12 cellular contexts compared by ENCODE assay signal in genomic region chrX:19647731-19648588, GRCh38.
DNase-seq lines count a peak whose midpoint lies in the region; ATAC-seq, FAIRE-seq and TF ChIP-seq lines count a peak whose summit lies in the region.
"Had no signal": no experiment of that assay in that cellular context is flagged by ENCODE, and none has a peak within 500 bp of the region (broad histone marks: within the 10 kb centered on the region; RNA-seq: fewer than 3 reads in every experiment).

No MANE protein-coding gene starts in this region.

- no peaks in the 10 kb centered on the region for H3K9me3 ChIP-seq in CD4-positive, alpha-beta T cell (ENCODE audit: control insufficient read depth, low read length)

- no peaks in the 10 kb centered on the region for H3K9me3 Mint-ChIP-seq in CD4-positive, alpha-beta T cell
- H3K9me3 Mint-ChIP-seq in activated T-helper 2 cell treated with anti-CD3 and anti-CD28 coated beads, Interferon-gamma antibody, Interleukin-2, Interleukin-4, amounts not matched to agents 10 μg/mL and 5 μg/mL and 100 μg/mL, durations not matched to agents 14 hours and 24 hours and 36 hours = no peaks in the 10 kb centered on the region
- H3K9me3 Mint-ChIP-seq in immature natural killer cell = peaks cover 0 to 2% (median 0%) of the 10 kb centered on the region in 6 donors

- H3K27ac Mint-ChIP-seq in CD4-positive, alpha-beta T cell = peak overlapping the region; percentile 72
- H3K27ac Mint-ChIP-seq in activated T-helper 2 cell treated with anti-CD3 and anti-CD28 coated beads, Interferon-gamma antibody, Interleukin-2, Interleukin-4, amounts not matched to agents 10 μg/mL and 5 μg/mL and 100 μg/mL, durations not matched to agents 14 hours and 24 hours and 36 hours = peak overlapping the region; percentile 91
- H3K27ac Mint-ChIP-seq in immature natural killer cell = peak overlapping the region; percentile 1 to 83 (median 53)

- peaks cover 65% of the 10 kb centered on the region for H3K4me1 Mint-ChIP-seq in CD4-positive, alpha-beta T cell (ENCODE audit: low read depth)
- H3K4me1 Mint-ChIP-seq in activated T-helper 2 cell treated with anti-CD3 and anti-CD28 coated beads, Interferon-gamma antibody, Interleukin-2, Interleukin-4, amounts not matched to agents 10 μg/mL and 5 μg/mL and 100 μg/mL, durations not matched to agents 14 hours and 24 hours and 36 hours (ENCODE audit: low read depth) = peaks cover 39% of the 10 kb centered on the region
- H3K4me1 Mint-ChIP-seq in immature natural killer cell = peaks cover 43 to 57% of the 10 kb centered on the region in 2 donors

- FAIRE-seq in GM18507 (lab: Jason Lieb, UNC) = peak; percentile 42

- intact Hi-C loops in CD4-positive, alpha-beta T cell (cut with DNase I, micrococcal nuclease) = no loop called here
- intact Hi-C loops in activated T-helper 2 cell treated with anti-CD3 and anti-CD28 coated beads, Interferon-gamma antibody, Interleukin-2, Interleukin-4, amounts not matched to agents 10 μg/mL and 5 μg/mL and 100 μg/mL, durations not matched to agents 14 hours and 24 hours and 36 hours (cut with micrococcal nuclease) = no loop called here

- CTCF ChIA-PET in CD4-positive, alpha-beta T cell (lab: Charles Lee) = interaction anchor here (1.2 kb wide), 1 partner anchor 31 kb away, joined by 4 read pairs; no protein-coding TSS in a partner anchor

- H3K27ac ChIP-seq in CD4-positive, alpha-beta T cell (ENCODE audit: low read depth, low read length) = no peak overlapping the region
- H3K27ac ChIP-seq: SK-N-MC had no signal

- POLR2A ChIA-PET in CD4-positive, alpha-beta T cell (lab: Charles Lee) = no interaction called here

- peaks cover 80% of the 10 kb centered on the region for H3K36me3 Mint-ChIP-seq in CD4-positive, alpha-beta T cell (ENCODE audit: low read depth)
- peaks cover 42% of the 10 kb centered on the region for H3K36me3 Mint-ChIP-seq in activated T-helper 2 cell treated with anti-CD3 and anti-CD28 coated beads, Interferon-gamma antibody, Interleukin-2, Interleukin-4, amounts not matched to agents 10 μg/mL and 5 μg/mL and 100 μg/mL, durations not matched to agents 14 hours and 24 hours and 36 hours (ENCODE audit: low read depth)
- H3K36me3 Mint-ChIP-seq in immature natural killer cell = peaks cover 3 to 7% (median 5%) of the 10 kb centered on the region in 3 donors

- H3K27me3 Mint-ChIP-seq in CD4-positive, alpha-beta T cell = no peaks in the 10 kb centered on the region
- H3K27me3 Mint-ChIP-seq in activated T-helper 2 cell treated with anti-CD3 and anti-CD28 coated beads, Interferon-gamma antibody, Interleukin-2, Interleukin-4, amounts not matched to agents 10 μg/mL and 5 μg/mL and 100 μg/mL, durations not matched to agents 14 hours and 24 hours and 36 hours (ENCODE audit: low read depth) = no peaks in the 10 kb centered on the region
- peaks cover 3 to 10% (median 8%) of the 10 kb centered on the region in 3 donors for H3K27me3 Mint-ChIP-seq in immature natural killer cell (ENCODE audit: low read depth in 3 of 3)

- no peak for DNase-seq in CD4-positive, alpha-beta T cell
- DNase-seq in GM18507 (ENCODE audit: extremely low spot score, insufficient read length, low read depth) (no peak), immature natural killer cell (no peak), D341Med (ENCODE audit: low spot score) (no peak), occipital lobe (lab: John Stamatoyannopoulos, UW) (no peak)
- DNase-seq in activated T-helper 2 cell treated with anti-CD3 and anti-CD28 coated beads, Interferon-gamma antibody, Interleukin-2, Interleukin-4, amounts not matched to agents 10 μg/mL and 5 μg/mL and 100 μg/mL, durations not matched to agents 14 hours and 24 hours and 36 hours (ENCODE audit: low spot score) = no peak
- DNase-seq: mesendoderm, NCI-H187 had no signal

- H3K4me3 Mint-ChIP-seq in CD4-positive, alpha-beta T cell = no peak overlapping the region
- H3K4me3 Mint-ChIP-seq in activated T-helper 2 cell treated with anti-CD3 and anti-CD28 coated beads, Interferon-gamma antibody, Interleukin-2, Interleukin-4, amounts not matched to agents 10 μg/mL and 5 μg/mL and 100 μg/mL, durations not matched to agents 14 hours and 24 hours and 36 hours (ENCODE audit: low read depth) = no peak overlapping the region
- no peak overlapping the region for H3K4me3 Mint-ChIP-seq in immature natural killer cell

- no peak for TF ChIP-seq CTCF in CD4-positive, alpha-beta T cell (IDR thresholded peaks at IDR 0.05)

- H3K27me3 ChIP-seq in CD4-positive, alpha-beta T cell (ENCODE audit: control insufficient read depth, insufficient read depth, low read length) = no peaks in the 10 kb centered on the region

- no peak for ATAC-seq in CD4-positive, alpha-beta T cell (ENCODE audit: poor library complexity)
- ATAC-seq in HG02763 (IDR thresholded peaks at IDR 0.05; ENCODE audit: unreplicated experiment) (no peak), HG03442 (IDR thresholded peaks at IDR 0.05; ENCODE audit: unreplicated experiment) (no peak)
- ATAC-seq: esophagus mucosa had no signal
